ENCODE assay signal across 1 cellular context in the genomic region with DNA sequence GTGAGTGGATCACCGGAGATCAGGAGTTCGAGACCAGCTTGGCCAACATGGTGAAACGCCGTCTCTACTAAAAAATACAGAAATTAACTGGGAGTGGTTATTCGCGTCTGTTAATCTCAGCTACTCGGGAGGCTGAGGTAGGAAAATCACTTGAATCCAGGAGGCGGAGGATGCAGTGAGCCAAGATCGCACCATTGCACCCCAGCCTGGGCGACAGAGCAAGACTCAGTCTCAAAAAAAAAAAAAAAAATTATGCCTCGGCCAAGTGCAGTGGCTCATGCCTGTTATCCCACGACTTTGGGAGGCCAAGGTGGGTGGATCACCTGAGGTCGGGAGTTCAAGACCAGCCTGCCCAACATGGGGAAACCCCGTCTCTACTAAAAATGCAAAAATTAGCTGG. TPM values are rescaled to one million over a fixed set of nuclear protein-coding genes. Genes with fewer than 3 reads are reported as not detected.
"Had no signal": no experiment of that assay in that cellular context is flagged by ENCODE, and none has a peak within 500 bp of the region (broad histone marks: within the 10 kb centered on the region; RNA-seq: fewer than 3 reads in every experiment).

No MANE protein-coding gene starts in this region.

RNA-seq across cellular contexts. Expression of a gene that starts 49.8 kb away (rescaled TPM):
- total RNA-seq: G401 had no signal
